In the genomic region with DNA sequence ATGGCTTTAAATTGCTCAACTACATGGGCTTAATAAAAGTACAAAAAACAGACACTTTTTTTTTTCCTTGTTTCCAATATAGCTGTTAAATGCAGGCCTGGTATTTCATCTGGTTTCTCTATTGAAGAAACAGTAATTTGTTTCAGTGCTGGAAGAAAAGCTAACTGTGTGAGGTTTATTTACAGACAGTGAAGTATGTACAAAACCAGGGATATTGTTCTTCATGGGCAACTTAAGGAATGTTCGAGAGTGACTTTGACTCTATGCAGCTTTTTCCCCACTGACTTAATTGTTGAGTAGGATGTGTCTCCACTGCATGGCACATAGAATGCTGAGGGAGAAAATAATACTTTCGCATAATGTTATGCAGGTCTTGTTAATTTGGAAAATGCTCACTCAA, we compare ENCODE assay signal across 23 cellular contexts. TPM values are rescaled to one million over a fixed set of nuclear protein-coding genes. Genes with fewer than 3 reads are reported as not detected.
"Had no signal": no experiment of that assay in that cellular context is flagged by ENCODE, and none has a peak within 500 bp of the region (broad histone marks: within the 10 kb centered on the region; RNA-seq: fewer than 3 reads in every experiment).

No MANE protein-coding gene starts in this region.

- H3K4me3 ChIP-seq: gastrocnemius medialis, heart right ventricle, pancreas, suprapubic skin, thyroid gland had no signal

- ATAC-seq: gastrocnemius medialis, heart right ventricle, natural killer cell, pancreas, right cardiac atrium had no signal

- H3K27me3 ChIP-seq: gastrocnemius medialis, heart right ventricle, pancreas, suprapubic skin, thyroid gland had no signal

- H3K4me1 ChIP-seq: gastrocnemius medialis, heart right ventricle, pancreas, suprapubic skin, thyroid gland had no signal

- H3K27ac ChIP-seq: gastrocnemius medialis, heart right ventricle, pancreas, suprapubic skin, thyroid gland had no signal

- H3K9me3 ChIP-seq: gastrocnemius medialis, heart right ventricle, pancreas, suprapubic skin, thyroid gland had no signal

- DNase-seq: dermis blood vessel endothelial cell; erythroblast; gastrocnemius medialis; heart right ventricle; hypothalamus; kidney glomerular epithelial cell; mammary epithelial cell; natural killer cell; occipital lobe; pancreas; right cardiac atrium; small intestine; stimulated activated CD4-positive, alpha-beta T cell treated with anti-CD3 and anti-CD28 coated beads, Interleukin-2, amount 100 ng/mL, for 48 hours; stimulated activated naive CD4-positive, alpha-beta T cell treated with Interleukin-2 at 50 U/mL for 16 hours; thyroid gland had no signal

- H3K36me3 ChIP-seq: gastrocnemius medialis, heart right ventricle, pancreas, suprapubic skin, thyroid gland had no signal

RNA-seq across cellular contexts. Expression of a gene that starts 31.0 kb away (rescaled TPM):
- total RNA-seq: dermis blood vessel endothelial cell, endothelial cell of umbilical vein, fibroblast of lung, fibroblast of villous mesenchyme, gastrocnemius medialis, heart right ventricle, liver, mammary epithelial cell, mucosa of gallbladder, myocyte, natural killer cell, occipital lobe, pancreas, progenitor cell of endocrine pancreas, right cardiac atrium, suprapubic skin, thyroid gland had no signal
- polyA plus RNA-seq: endothelial cell of umbilical vein, fibroblast of lung, heart right ventricle, liver, mammary epithelial cell, pancreas, right cardiac atrium, small intestine had no signal
